In genomic region chr2:170815746-170816498, GRCh38 we compare ENCODE assay signal across 8 cellular contexts. TPM values are rescaled to one million over a fixed set of nuclear protein-coding genes. Genes with fewer than 3 reads are reported as not detected.
DNase-seq lines count a peak whose midpoint lies in the region; ATAC-seq, FAIRE-seq and TF ChIP-seq lines count a peak whose summit lies in the region.

No MANE protein-coding gene starts in this region.

- intact Hi-C loops in endothelial cell of umbilical vein (cut with micrococcal nuclease): loop anchor here (1.0 to 2.0 kb wide), 5 partner anchors 101 to 580 kb away; partner anchors contain the start of gene SP5

- TF ChIP-seq CTCF in endothelial cell of umbilical vein (IDR thresholded peaks at IDR 0.05; ENCODE audit: extremely low read depth in 1 of 2, insufficient read depth in 1 of 2, low read depth in 1 of 2, low read length in 2 of 2): peak; percentile 72 to 82

- peaks cover 16% of the 10 kb centered on the region for H3K4me1 ChIP-seq in endothelial cell of umbilical vein (ENCODE audit: control insufficient read depth, extremely low read depth, insufficient read depth, low read length)

- no peak for TF ChIP-seq POLR2A in endothelial cell of umbilical vein (IDR thresholded peaks at IDR 0.05; ENCODE audit: low read depth, low read length)

- no TSS peak for BruUV-seq in endothelial cell of umbilical vein (replicated peaks; lab: Mats Ljungman, UMichigan)

- H3K36me3 ChIP-seq in endothelial cell of umbilical vein (ENCODE audit: control insufficient read depth in 2 of 2, extremely low read depth in 1 of 2, insufficient read depth in 2 of 2, low read length in 2 of 2): no peaks in the 10 kb centered on the region

- peak; percentile 92 for DNase-seq in DMS53 treated with DMSO at 0.1 percent for 48 hours (lab: John Stamatoyannopoulos, UW; ENCODE audit: unreplicated experiment)
- peak; percentile 92 for DNase-seq in NCI-H82 (lab: John Stamatoyannopoulos, UW)
- peak; percentile 29 to 38 for DNase-seq in activated CD8-positive, alpha-beta memory T cell treated with anti-CD3 and anti-CD28 coated beads for 1 hour (ENCODE audit: extremely low read depth in 1 of 2, low read depth in 1 of 2)
- DNase-seq in endothelial cell of umbilical vein (ENCODE audit: low read depth, low spot score): peak; percentile 31
- DNase-seq in myocyte (ENCODE audit: low read depth): peak; percentile 60
- peak; percentile 76 to 79 for DNase-seq in stimulated activated naive CD8-positive, alpha-beta T cell treated with anti-CD3 and anti-CD28 coated beads, Interleukin-15, amount 100 ng/mL, for 72 hours

- H3K27ac Mint-ChIP-seq in stimulated activated naive CD8-positive, alpha-beta T cell treated with anti-CD3 and anti-CD28 coated beads, Interleukin-15, amount 100 ng/mL, for 72 hours: no peak overlapping the region

- no peak overlapping the region for H3K4me3 ChIP-seq in endothelial cell of umbilical vein (replicated peaks in 1 of 3; ENCODE audit: insufficient read depth in 1 of 3, low read depth in 1 of 3, low read length in 3 of 3)

- dilution Hi-C loops in endothelial cell of umbilical vein (cut with MboI; ENCODE audit: extremely low pct_ligation_motif_present, low sequenced_read_pairs): no loop called here

- H2AFZ ChIP-seq in endothelial cell of umbilical vein (ENCODE audit: low read depth, low read length): no peak overlapping the region

- H3K9ac ChIP-seq in endothelial cell of umbilical vein (replicated peaks; ENCODE audit: extremely low read depth, insufficient read depth, low read length): no peak overlapping the region

- H3K9me3 ChIP-seq in endothelial cell of umbilical vein (replicated peaks; ENCODE audit: control insufficient read depth, insufficient read depth, low read length): no peaks in the 10 kb centered on the region

- peak overlapping the region; percentile 77 for H3K4me2 ChIP-seq in endothelial cell of umbilical vein (ENCODE audit: insufficient read depth, low read length)

- ATAC-seq in HG03521 (IDR thresholded peaks at IDR 0.05; ENCODE audit: unreplicated experiment) (peak; percentile 37), GM19035 (IDR thresholded peaks at IDR 0.05; ENCODE audit: unreplicated experiment) (no peak)
- ATAC-seq in stimulated activated naive CD8-positive, alpha-beta T cell treated with anti-CD3 and anti-CD28 coated beads, Interleukin-15, amount 100 ng/mL, for 72 hours: peak; percentile 68

- no peaks in the 10 kb centered on the region for H3K9me1 ChIP-seq in endothelial cell of umbilical vein (replicated peaks; ENCODE audit: control insufficient read depth, extremely low read depth, insufficient read depth, low read length)

- H4K20me1 ChIP-seq in endothelial cell of umbilical vein (replicated peaks; ENCODE audit: control insufficient read depth, extremely low read depth, insufficient read depth, low read length): no peaks in the 10 kb centered on the region

- H3K79me2 ChIP-seq in endothelial cell of umbilical vein (ENCODE audit: control insufficient read depth, insufficient read depth, low read length): no peaks in the 10 kb centered on the region

- CTCF ChIA-PET in endothelial cell of umbilical vein (lab: Charles Lee): interaction anchor here (0.6 to 7.7 kb wide), 20 partner anchors 57 to 595 kb away, joined by 3 to 118 read pairs (median 7); no protein-coding TSS in a partner anchor

- POLR2A ChIA-PET in endothelial cell of umbilical vein (lab: Charles Lee): no interaction called here

- H3K4me3 Mint-ChIP-seq in stimulated activated naive CD8-positive, alpha-beta T cell treated with anti-CD3 and anti-CD28 coated beads, Interleukin-15, amount 100 ng/mL, for 72 hours: peak overlapping the region; percentile 81 to 85

- peaks cover 62 to 72% of the 10 kb centered on the region in 2 experiments for H3K27me3 ChIP-seq in endothelial cell of umbilical vein (ENCODE audit: control insufficient read depth in 2 of 2, insufficient read depth in 2 of 2, low read length in 2 of 2)

- H3K27ac ChIP-seq in endothelial cell of umbilical vein (ENCODE audit: insufficient read depth, low read depth, low read length): no peak overlapping the region

- peaks cover 84% of the 10 kb centered on the region for H3K27me3 Mint-ChIP-seq in stimulated activated naive CD8-positive, alpha-beta T cell treated with anti-CD3 and anti-CD28 coated beads, Interleukin-15, amount 100 ng/mL, for 72 hours

- FAIRE-seq in endothelial cell of umbilical vein (lab: Jason Lieb, UNC): peak; percentile 77

- H3K9me3 Mint-ChIP-seq in stimulated activated naive CD8-positive, alpha-beta T cell treated with anti-CD3 and anti-CD28 coated beads, Interleukin-15, amount 100 ng/mL, for 72 hours: no peaks in the 10 kb centered on the region

- peaks cover 74% of the 10 kb centered on the region for H3K4me1 Mint-ChIP-seq in stimulated activated naive CD8-positive, alpha-beta T cell treated with anti-CD3 and anti-CD28 coated beads, Interleukin-15, amount 100 ng/mL, for 72 hours

TF ChIP-seq in endothelial cell of umbilical vein, 7 proteins besides CTCF, POLR2A, EP300 and RAD21:
- TF ChIP-seq MYC (IDR thresholded peaks at IDR 0.05; ENCODE audit: low read depth, low read length) (no peak), EZH2 (IDR thresholded peaks at IDR 0.05; ENCODE audit: borderline replicate concordance, low read depth, low read length, severe bottlenecking) (peak; percentile 8), POLR2AphosphoS5 (IDR thresholded peaks at IDR 0.05; ENCODE audit: insufficient read depth, low read depth, low read length) (no peak), JUN (IDR thresholded peaks at IDR 0.05; ENCODE audit: borderline replicate concordance, insufficient read depth, insufficient read length, low read depth) (no peak), MAX (IDR thresholded peaks at IDR 0.05; ENCODE audit: insufficient read depth, insufficient read length) (no peak), FOS (IDR thresholded peaks at IDR 0.05; ENCODE audit: borderline replicate concordance, insufficient read depth, low read length) (no peak)

RNA-seq across cellular contexts. Expression of gene GAD1, which starts 0.8 kb away (rescaled TPM):
- total RNA-seq in endothelial cell of umbilical vein (0.60 TPM in 1 of 2 replicates, not detected in the other), myocyte (0.35 and 0.83 TPM in 2 replicates)
- polyA plus RNA-seq in endothelial cell of umbilical vein: 0.62 and 0.64 TPM in 2 replicates
- polyA plus RNA-seq in endothelial cell of umbilical vein (2011; cell fraction: cytosol; rRNA removed): 0.26 and 0.30 TPM in 2 replicates
- 1.1 and 1.2 TPM in 2 replicates for polyA plus RNA-seq in endothelial cell of umbilical vein (2011; cell fraction: nucleus; rRNA removed)
- 0.09 and 0.19 TPM in 2 replicates for polyA plus RNA-seq in endothelial cell of umbilical vein (2012)
- polyA minus RNA-seq in endothelial cell of umbilical vein: 0.79 TPM in 1 of 2 replicates, not detected in the other
- polyA minus RNA-seq in endothelial cell of umbilical vein (2011; cell fraction: cytosol; rRNA and poly(A)+ RNA removed): 1.1 TPM
- polyA minus RNA-seq in endothelial cell of umbilical vein (2011; cell fraction: nucleus; rRNA and poly(A)+ RNA removed): 0.19 and 0.48 TPM in 2 replicates
- polyA plus RNA-seq in myocyte (2012): 0.64 TPM

RNA-seq across cellular contexts. Expression of gene ERICH2, which starts 45.7 kb away (rescaled TPM):
- total RNA-seq in endothelial cell of umbilical vein: not detected in 2 replicates
- not detected in 2 replicates for polyA plus RNA-seq in endothelial cell of umbilical vein
- not detected in 2 replicates for polyA plus RNA-seq in endothelial cell of umbilical vein (2011; cell fraction: cytosol; rRNA removed)
- not detected in 2 replicates for polyA plus RNA-seq in endothelial cell of umbilical vein (2011; cell fraction: nucleus; rRNA removed)
- polyA plus RNA-seq in endothelial cell of umbilical vein (2012): not detected in 2 replicates
- polyA minus RNA-seq in endothelial cell of umbilical vein: not detected in 2 replicates
- polyA minus RNA-seq in endothelial cell of umbilical vein (2011; cell fraction: cytosol; rRNA and poly(A)+ RNA removed): not detected
- not detected in 2 replicates for polyA minus RNA-seq in endothelial cell of umbilical vein (2011; cell fraction: nucleus; rRNA and poly(A)+ RNA removed)
- total RNA-seq in myocyte: not detected in 2 replicates
- polyA plus RNA-seq in myocyte (2012): 0.82 TPM

Comparison
In these comparisons a context has a peak if more than half of its experiments do, and no peak if none do; other contexts are left out.
1. DNase-seq: peak in every context shown above with its lines; median percentile 92 in DMS53 treated with DMSO at 0.1 percent for 48 hours; 92 in NCI-H82; 78 in stimulated activated naive CD8-positive, alpha-beta T cell treated with anti-CD3 and anti-CD28 coated beads, Interleukin-15, amount 100 ng/mL, for 72 hours; 60 in myocyte; 34 in activated CD8-positive, alpha-beta memory T cell treated with anti-CD3 and anti-CD28 coated beads for 1 hour; 31 in endothelial cell of umbilical vein.